Comparison of ENCODE assay signal across 1 cellular context in the genomic region with DNA sequence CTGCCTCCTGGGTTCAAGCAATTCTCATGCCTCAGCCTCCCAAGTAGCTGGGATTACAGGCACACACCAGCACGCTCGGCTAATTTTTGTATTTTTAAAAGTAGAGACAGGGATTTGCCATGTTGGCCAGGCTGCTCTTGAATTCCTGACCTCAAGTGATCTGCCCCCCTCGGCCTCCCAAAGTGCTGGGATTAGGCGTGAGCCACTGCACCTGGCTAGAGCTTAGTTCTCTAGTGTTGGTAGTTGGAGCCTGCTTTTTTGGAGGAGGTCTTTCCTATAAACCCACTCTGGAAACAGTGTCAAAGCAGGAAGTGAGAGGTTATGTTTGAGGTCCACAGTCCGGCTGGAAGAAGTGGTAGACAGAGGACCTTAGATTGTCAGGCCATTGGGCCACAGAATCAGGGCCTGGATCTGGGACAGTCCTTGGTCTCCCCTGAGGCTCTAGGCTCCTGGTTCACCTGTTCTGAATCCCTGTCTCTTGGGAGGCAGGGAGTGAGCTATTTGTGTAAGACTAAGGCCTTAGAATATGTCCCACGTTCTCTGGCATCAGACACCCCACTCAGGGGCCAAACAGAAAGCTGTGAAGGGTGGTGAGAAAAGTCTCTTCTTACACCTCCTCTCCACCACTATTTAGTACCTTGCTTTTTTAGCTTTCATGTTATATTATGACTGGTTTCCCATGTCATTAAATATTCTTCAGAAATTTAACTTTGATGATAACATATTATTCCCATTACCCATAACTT.
TF ChIP-seq lines count a peak whose summit lies in the region.

No MANE protein-coding gene starts in this region.

TF ChIP-seq in WTC11, 78 proteins besides CTCF, POLR2A, EP300 and RAD21 (continued from another document):
- TF ChIP-seq, protein P1, sequence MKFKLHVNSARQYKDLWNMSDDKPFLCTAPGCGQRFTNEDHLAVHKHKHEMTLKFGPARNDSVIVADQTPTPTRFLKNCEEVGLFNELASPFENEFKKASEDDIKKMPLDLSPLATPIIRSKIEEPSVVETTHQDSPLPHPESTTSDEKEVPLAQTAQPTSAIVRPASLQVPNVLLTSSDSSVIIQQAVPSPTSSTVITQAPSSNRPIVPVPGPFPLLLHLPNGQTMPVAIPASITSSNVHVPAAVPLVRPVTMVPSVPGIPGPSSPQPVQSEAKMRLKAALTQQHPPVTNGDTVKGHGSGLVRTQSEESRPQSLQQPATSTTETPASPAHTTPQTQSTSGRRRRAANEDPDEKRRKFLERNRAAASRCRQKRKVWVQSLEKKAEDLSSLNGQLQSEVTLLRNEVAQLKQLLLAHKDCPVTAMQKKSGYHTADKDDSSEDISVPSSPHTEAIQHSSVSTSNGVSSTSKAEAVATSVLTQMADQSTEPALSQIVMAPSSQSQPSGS (CRISPR knock-in tag; IDR thresholded peaks at IDR 0.05; ENCODE audit: borderline replicate concordance, low read depth): no peak
- TF ChIP-seq MAX (CRISPR knock-in tag; IDR thresholded peaks at IDR 0.05) (no peak), TEAD4 (CRISPR knock-in tag; IDR thresholded peaks at IDR 0.05) (no peak), ZNF232 (CRISPR knock-in tag; IDR thresholded peaks at IDR 0.05) (no peak), PRRX2 (CRISPR knock-in tag; IDR thresholded peaks at IDR 0.05) (no peak), SP1 (CRISPR knock-in tag; conservative IDR thresholded peaks at IDR 0.05) (no peak), IRF1 (CRISPR knock-in tag; IDR thresholded peaks at IDR 0.05) (no peak)
- TF ChIP-seq, protein P2, sequence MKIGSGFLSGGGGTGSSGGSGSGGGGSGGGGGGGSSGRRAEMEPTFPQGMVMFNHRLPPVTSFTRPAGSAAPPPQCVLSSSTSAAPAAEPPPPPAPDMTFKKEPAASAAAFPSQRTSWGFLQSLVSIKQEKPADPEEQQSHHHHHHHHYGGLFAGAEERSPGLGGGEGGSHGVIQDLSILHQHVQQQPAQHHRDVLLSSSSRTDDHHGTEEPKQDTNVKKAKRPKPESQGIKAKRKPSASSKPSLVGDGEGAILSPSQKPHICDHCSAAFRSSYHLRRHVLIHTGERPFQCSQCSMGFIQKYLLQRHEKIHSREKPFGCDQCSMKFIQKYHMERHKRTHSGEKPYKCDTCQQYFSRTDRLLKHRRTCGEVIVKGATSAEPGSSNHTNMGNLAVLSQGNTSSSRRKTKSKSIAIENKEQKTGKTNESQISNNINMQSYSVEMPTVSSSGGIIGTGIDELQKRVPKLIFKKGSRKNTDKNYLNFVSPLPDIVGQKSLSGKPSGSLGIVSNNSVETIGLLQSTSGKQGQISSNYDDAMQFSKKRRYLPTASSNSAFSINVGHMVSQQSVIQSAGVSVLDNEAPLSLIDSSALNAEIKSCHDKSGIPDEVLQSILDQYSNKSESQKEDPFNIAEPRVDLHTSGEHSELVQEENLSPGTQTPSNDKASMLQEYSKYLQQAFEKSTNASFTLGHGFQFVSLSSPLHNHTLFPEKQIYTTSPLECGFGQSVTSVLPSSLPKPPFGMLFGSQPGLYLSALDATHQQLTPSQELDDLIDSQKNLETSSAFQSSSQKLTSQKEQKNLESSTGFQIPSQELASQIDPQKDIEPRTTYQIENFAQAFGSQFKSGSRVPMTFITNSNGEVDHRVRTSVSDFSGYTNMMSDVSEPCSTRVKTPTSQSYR (CRISPR knock-in tag; IDR thresholded peaks at IDR 0.05): no peak
- TF ChIP-seq, protein P3, sequence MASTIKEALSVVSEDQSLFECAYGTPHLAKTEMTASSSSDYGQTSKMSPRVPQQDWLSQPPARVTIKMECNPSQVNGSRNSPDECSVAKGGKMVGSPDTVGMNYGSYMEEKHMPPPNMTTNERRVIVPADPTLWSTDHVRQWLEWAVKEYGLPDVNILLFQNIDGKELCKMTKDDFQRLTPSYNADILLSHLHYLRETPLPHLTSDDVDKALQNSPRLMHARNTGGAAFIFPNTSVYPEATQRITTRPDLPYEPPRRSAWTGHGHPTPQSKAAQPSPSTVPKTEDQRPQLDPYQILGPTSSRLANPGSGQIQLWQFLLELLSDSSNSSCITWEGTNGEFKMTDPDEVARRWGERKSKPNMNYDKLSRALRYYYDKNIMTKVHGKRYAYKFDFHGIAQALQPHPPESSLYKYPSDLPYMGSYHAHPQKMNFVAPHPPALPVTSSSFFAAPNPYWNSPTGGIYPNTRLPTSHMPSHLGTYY (CRISPR knock-in tag; IDR thresholded peaks at IDR 0.05): no peak
